In the genomic region with DNA sequence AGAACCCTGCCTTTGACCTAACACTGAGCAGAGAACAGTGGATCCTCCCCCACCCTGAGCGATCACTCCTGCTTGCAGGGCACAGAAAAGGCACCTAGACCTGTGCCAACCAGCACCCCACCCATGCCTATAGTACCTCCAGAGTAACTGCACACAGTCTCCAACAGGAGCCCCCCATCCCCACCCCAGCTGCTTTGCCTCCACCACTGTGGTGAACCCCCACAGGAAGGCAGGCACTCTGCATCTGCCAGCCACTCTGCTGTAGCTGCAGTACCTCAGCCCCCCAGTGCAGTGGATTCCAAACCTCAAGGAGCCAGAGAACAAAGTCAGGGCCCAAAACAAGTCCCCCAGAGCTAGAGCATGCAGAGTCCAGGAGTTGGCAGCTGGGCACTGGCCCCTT, we compare ENCODE assay signal across 20 cellular contexts. TPM values are rescaled to one million over a fixed set of nuclear protein-coding genes. Genes with fewer than 3 reads are reported as not detected.
A peak's percentile ranks its signal among the peaks of the same experiment; 100 is the strongest.
DNase-seq lines count a peak whose midpoint lies in the region; ATAC-seq, FAIRE-seq and TF ChIP-seq lines count a peak whose summit lies in the region.
"Had no signal": no experiment of that assay in that cellular context is flagged by ENCODE, and none has a peak within 500 bp of the region (broad histone marks: within the 10 kb centered on the region; RNA-seq: fewer than 3 reads in every experiment).

No MANE protein-coding gene starts in this region.

- ATAC-seq in activated T-cell treated with anti-CD3 and anti-CD28 coated beads, Interleukin-2, amount 50 U/mL, for 4 hours, result no peak
- ATAC-seq in GM23338 (peak; percentile 44), GM21723 (IDR thresholded peaks at IDR 0.05; ENCODE audit: unreplicated experiment) (no peak)
- ATAC-seq: GM12878 had no signal

- no peaks in the 10 kb centered on the region for H3K9me3 ChIP-seq in neural progenitor cell (ENCODE audit: low read depth)

- H3K27ac ChIP-seq in GM23338 (ENCODE audit: low read depth) (no peak overlapping the region), neural progenitor cell (no peak overlapping the region)
- H3K27ac ChIP-seq: BLaER1, PC-9 had no signal

- no peak for FAIRE-seq in D721Med (lab: Jason Lieb, UNC)
- FAIRE-seq: A204.1, GM12878, GM18507 had no signal

- no peaks in the 10 kb centered on the region for H3K27me3 Mint-ChIP-seq in activated T-cell treated with anti-CD3 and anti-CD28 coated beads, Interleukin-2, amount 50 U/mL, for 24 hours
- H3K27me3 Mint-ChIP-seq in activated T-cell treated with anti-CD3 and anti-CD28 coated beads, Interleukin-2, amount 50 U/mL, for 4 hours (ENCODE audit: low read depth), result peaks cover 5% of the 10 kb centered on the region
- peaks cover 5% of the 10 kb centered on the region for H3K27me3 Mint-ChIP-seq in GM23338 (ENCODE audit: insufficient read depth, low read depth, poor library complexity)
- no peaks in the 10 kb centered on the region for H3K27me3 Mint-ChIP-seq in chondrocyte (ENCODE audit: low read depth)
- H3K27me3 Mint-ChIP-seq in neural progenitor cell (ENCODE audit: insufficient read depth, low read depth), result peaks cover 3% of the 10 kb centered on the region

- no peaks in the 10 kb centered on the region for H3K9me2 ChIP-seq in GM23338 (ENCODE audit: insufficient read depth)

- DNase-seq in activated T-cell treated with anti-CD3 and anti-CD28 coated beads, Interleukin-2, amount 50 U/mL, for 24 hours, result peak; percentile 3
- DNase-seq in activated T-cell treated with anti-CD3 and anti-CD28 coated beads, Interleukin-2, amount 50 U/mL, for 4 hours, result no peak
- DNase-seq in GM23338 (ENCODE audit: low spot score), result no peak
- DNase-seq in chondrocyte (ENCODE audit: low spot score), result peak; percentile 36
- DNase-seq in neural progenitor cell (ENCODE audit: low spot score), result no peak
- DNase-seq in D721Med (ENCODE audit: insufficient read length, low spot score), result no peak
- DNase-seq: CD8-positive, alpha-beta memory T cell; GDM1; KBM-7; MV-4-11; NCI-H1417; NCI-H2029 treated with DMSO at 0.1 percent for 48 hours; NCI-H510A treated with DMSO at 0.1 percent for 48 hours; NCI-H82; PC-9 had no signal

- H3K36me3 ChIP-seq in GM23338 (ENCODE audit: insufficient read depth), result no peaks in the 10 kb centered on the region; the same call in 1 of the 2 replicates
- no peaks in the 10 kb centered on the region for H3K36me3 ChIP-seq in neural progenitor cell
- H3K36me3 ChIP-seq: BLaER1 had no signal

- H3F3A ChIP-seq in GM23338 (replicated peaks; ENCODE audit: low read depth), result no peaks in the 10 kb centered on the region
- H3F3A ChIP-seq in neural progenitor cell (ENCODE audit: low read depth), result no peaks in the 10 kb centered on the region

- H3K36me3 Mint-ChIP-seq in activated T-cell treated with anti-CD3 and anti-CD28 coated beads, Interleukin-2, amount 50 U/mL, for 24 hours (ENCODE audit: low read depth), result peaks cover 4% of the 10 kb centered on the region
- H3K36me3 Mint-ChIP-seq in activated T-cell treated with anti-CD3 and anti-CD28 coated beads, Interleukin-2, amount 50 U/mL, for 4 hours (ENCODE audit: insufficient read depth), result peaks cover 1% of the 10 kb centered on the region
- H3K36me3 Mint-ChIP-seq in GM23338 (ENCODE audit: low read depth), result peaks cover 34% of the 10 kb centered on the region
- peaks cover 20% of the 10 kb centered on the region for H3K36me3 Mint-ChIP-seq in chondrocyte (ENCODE audit: low read depth)
- peaks cover 14% of the 10 kb centered on the region for H3K36me3 Mint-ChIP-seq in neural progenitor cell

- H3K27me3 ChIP-seq in GM23338 (ENCODE audit: insufficient read depth), result no peaks in the 10 kb centered on the region
- no peaks in the 10 kb centered on the region for H3K27me3 ChIP-seq in neural progenitor cell
- H3K27me3 ChIP-seq: BLaER1 had no signal

- no peak for TF ChIP-seq CTCF in GM23338 (conservative IDR thresholded peaks at IDR 0.05; ENCODE audit: low read depth in 2 of 2)
- no peak for TF ChIP-seq CTCF in chondrocyte (IDR thresholded peaks at IDR 0.05)
- no peak for TF ChIP-seq CTCF in neural progenitor cell (IDR thresholded peaks at IDR 0.05)
- no peak for TF ChIP-seq CTCF in D721Med (IDR thresholded peaks at IDR 0.05; ENCODE audit: insufficient read depth, missing control alignments)

- H3K9ac ChIP-seq in neural progenitor cell, result no peak overlapping the region
- H3K9ac ChIP-seq: BLaER1 had no signal

- H4K20me1 ChIP-seq in GM23338 (replicated peaks; ENCODE audit: insufficient read depth) (peaks cover 13% of the 10 kb centered on the region; the same call in 1 of the 2 replicates), neural progenitor cell (ENCODE audit: low read depth) (no peaks in the 10 kb centered on the region)

- H2AFZ ChIP-seq in GM23338, result no peak overlapping the region
- no peak overlapping the region for H2AFZ ChIP-seq in neural progenitor cell (replicated peaks)
- H2AFZ ChIP-seq: PC-9 had no signal

- H3K9me3 Mint-ChIP-seq in activated T-cell treated with anti-CD3 and anti-CD28 coated beads, Interleukin-2, amount 50 U/mL, for 24 hours, result peaks cover 23% of the 10 kb centered on the region
- peaks cover 18% of the 10 kb centered on the region for H3K9me3 Mint-ChIP-seq in activated T-cell treated with anti-CD3 and anti-CD28 coated beads, Interleukin-2, amount 50 U/mL, for 4 hours
- peaks cover 10% of the 10 kb centered on the region; the same call in 2 of the 3 replicates for H3K9me3 Mint-ChIP-seq in GM23338
- peaks cover 36% of the 10 kb centered on the region for H3K9me3 Mint-ChIP-seq in chondrocyte (ENCODE audit: low read depth)
- peaks cover 46% of the 10 kb centered on the region for H3K9me3 Mint-ChIP-seq in neural progenitor cell

- H3K4me1 Mint-ChIP-seq in activated T-cell treated with anti-CD3 and anti-CD28 coated beads, Interleukin-2, amount 50 U/mL, for 24 hours (ENCODE audit: low read depth), result peaks cover 6% of the 10 kb centered on the region
- H3K4me1 Mint-ChIP-seq in activated T-cell treated with anti-CD3 and anti-CD28 coated beads, Interleukin-2, amount 50 U/mL, for 4 hours (ENCODE audit: low read depth), result peaks cover 6% of the 10 kb centered on the region
- H3K4me1 Mint-ChIP-seq in GM23338 (peaks cover 11% of the 10 kb centered on the region), chondrocyte (ENCODE audit: low read depth) (no peaks in the 10 kb centered on the region), neural progenitor cell (peaks cover 13% of the 10 kb centered on the region)

- H3K4me2 ChIP-seq in GM23338, result no peak overlapping the region
- no peak overlapping the region for H3K4me2 ChIP-seq in neural progenitor cell
- H3K4me2 ChIP-seq: BLaER1, PC-9 had no signal

- H3K79me2 ChIP-seq in GM23338 (replicated peaks; ENCODE audit: insufficient read depth), result peaks cover 57% of the 10 kb centered on the region
- H3K79me2 ChIP-seq in neural progenitor cell (ENCODE audit: low read depth), result peaks cover 39% of the 10 kb centered on the region

- no peaks in the 10 kb centered on the region for H3K4me1 ChIP-seq in GM23338 (ENCODE audit: insufficient read depth)
- no peaks in the 10 kb centered on the region for H3K4me1 ChIP-seq in neural progenitor cell
- H3K4me1 ChIP-seq: BLaER1 had no signal

- H3K4me3 ChIP-seq in GM23338, result no peak overlapping the region
- no peak overlapping the region for H3K4me3 ChIP-seq in neural progenitor cell
- H3K4me3 ChIP-seq: BLaER1, GM12878, PC-9 had no signal

- no peak overlapping the region for H3K4me3 Mint-ChIP-seq in activated T-cell treated with anti-CD3 and anti-CD28 coated beads, Interleukin-2, amount 50 U/mL, for 24 hours
- H3K4me3 Mint-ChIP-seq in activated T-cell treated with anti-CD3 and anti-CD28 coated beads, Interleukin-2, amount 50 U/mL, for 4 hours, result no peak overlapping the region
- H3K4me3 Mint-ChIP-seq in GM23338 (no peak overlapping the region), chondrocyte (ENCODE audit: unreplicated experiment) (no peak overlapping the region), neural progenitor cell (peak overlapping the region; percentile 21)
- H3K4me3 Mint-ChIP-seq: CD8-positive, alpha-beta memory T cell had no signal

- H3K27ac Mint-ChIP-seq in activated T-cell treated with anti-CD3 and anti-CD28 coated beads, Interleukin-2, amount 50 U/mL, for 24 hours, result no peak overlapping the region
- H3K27ac Mint-ChIP-seq in GM23338 (peak overlapping the region; percentile 72; the same call in 1 of the 2 replicates), chondrocyte (ENCODE audit: unreplicated experiment) (no peak overlapping the region), neural progenitor cell (no peak overlapping the region)
- H3K27ac Mint-ChIP-seq: CD8-positive, alpha-beta memory T cell had no signal

TF ChIP-seq in GM23338, 12 proteins besides CTCF, POLR2A, EP300 and RAD21:
- TF ChIP-seq CREB1 (CRISPR knock-in tag; IDR thresholded peaks at IDR 0.05; ENCODE audit: low read depth), result no peak

RNA-seq across cellular contexts. Expression of a gene that starts 10.7 kb away (rescaled TPM):
- 10 to 100 TPM in 2 of 3 donors, 1 to 10 TPM in 1; 6.8 to 17.5 (median 10.6) TPM for total RNA-seq in activated T-cell treated with anti-CD3 and anti-CD28 coated beads, Interleukin-2, amount 50 U/mL, for 4 hours
- 30.7 and 37.6 TPM in 2 replicates for total RNA-seq in GM23338 (2014; rRNA removed; shearing (Covaris generic))
- polyA plus RNA-seq in GM23338 (2016; fragmentation: Nextera tagmentation; extraction: Ambion mirVana), result 69.6 and 70.2 TPM in 2 replicates
- total RNA-seq in chondrocyte (14.0 to 18.5 TPM (median 14.1 TPM) in 3 replicates), neural progenitor cell (ENCODE audit: low replicate concordance) (5.1 and 20.2 TPM in 2 replicates)

RNA-seq across cellular contexts. Expression of a gene that starts 18.2 kb away (rescaled TPM):
- total RNA-seq in activated T-cell treated with anti-CD3 and anti-CD28 coated beads, Interleukin-2, amount 50 U/mL, for 4 hours, result under 1 TPM; 0.33 to 0.71 (median 0.40) TPM
- 0.90 and 3.3 TPM in 2 replicates for total RNA-seq in GM23338 (2014; rRNA removed; shearing (Covaris generic))
- 2.3 and 2.6 TPM in 2 replicates for polyA plus RNA-seq in GM23338 (2016; fragmentation: Nextera tagmentation; extraction: Ambion mirVana)
- 1.7 to 4.1 TPM (median 1.7 TPM) in 3 replicates for total RNA-seq in chondrocyte
- 0.96 TPM in 1 of 2 replicates, not detected in the other for total RNA-seq in neural progenitor cell (ENCODE audit: low replicate concordance)
- total RNA-seq: CD8-positive, alpha-beta memory T cell had no signal
- polyA plus RNA-seq: CD8-positive, alpha-beta memory T cell had no signal

RNA-seq across cellular contexts. Expression of a gene that starts 55.0 kb away (rescaled TPM):
- total RNA-seq in activated T-cell treated with anti-CD3 and anti-CD28 coated beads, Interleukin-2, amount 50 U/mL, for 4 hours, result 10 to 100 TPM; 14.5 to 20.6 (median 17.2) TPM
- total RNA-seq in GM23338 (2014; rRNA removed; shearing (Covaris generic)), result 216 and 237 TPM in 2 replicates
- polyA plus RNA-seq in GM23338 (2016; fragmentation: Nextera tagmentation; extraction: Ambion mirVana), result 49.3 and 55.0 TPM in 2 replicates
- total RNA-seq in chondrocyte (93.2 to 110 TPM (median 107 TPM) in 3 replicates), neural progenitor cell (ENCODE audit: low replicate concordance) (26.7 and 90.5 TPM in 2 replicates)

Comparison
In these comparisons a context has a peak if more than half of its experiments do, and no peak if none do; other contexts are left out.
1. DNase-seq: peak in activated T-cell treated with anti-CD3 and anti-CD28 coated beads, Interleukin-2, amount 50 U/mL, for 24 hours (single experiment) and chondrocyte (single experiment); none in activated T-cell treated with anti-CD3 and anti-CD28 coated beads, Interleukin-2, amount 50 U/mL, for 4 hours (single experiment), GM23338 (single experiment), neural progenitor cell (single experiment) and D721Med (single experiment).